8 cellular contexts compared by ENCODE assay signal in genomic region chr17:27756467-27757371, GRCh38. TPM values are rescaled to one million over a fixed set of nuclear protein-coding genes. Genes with fewer than 3 reads are reported as not detected.
DNase-seq lines count a peak whose midpoint lies in the region; ATAC-seq and TF ChIP-seq lines count a peak whose summit lies in the region.

No MANE protein-coding gene starts in this region.

- no peaks in the 10 kb centered on the region for H3K9me3 ChIP-seq in DOHH2 (ENCODE audit: control insufficient read depth, insufficient read depth, low read length)

- no peaks in the 10 kb centered on the region for H3K36me3 Mint-ChIP-seq in WTC11
- no peaks in the 10 kb centered on the region for H3K36me3 Mint-ChIP-seq in mesothelial cell of epicardium

- TF ChIP-seq CTCF in DOHH2 (IDR thresholded peaks at IDR 0.05; ENCODE audit: low read depth, low read length, poor library complexity, severe bottlenecking) (peak; percentile 94), KMS-11 (conservative IDR thresholded peaks at IDR 0.05; ENCODE audit: low read depth, low read length) (peak; percentile 93), WTC11 (IDR thresholded peaks at IDR 0.05) (peak; percentile 98), coronary artery (IDR thresholded peaks at IDR 0.05) (peak; percentile 77), mesothelial cell of epicardium (IDR thresholded peaks at IDR 0.05; ENCODE audit: unreplicated experiment) (peak; percentile 96)

- no peak overlapping the region for H3K4me3 Mint-ChIP-seq in WTC11
- H3K4me3 Mint-ChIP-seq in mesothelial cell of epicardium: no peak overlapping the region

- H3K9me3 Mint-ChIP-seq in WTC11 (no peaks in the 10 kb centered on the region), mesothelial cell of epicardium (no peaks in the 10 kb centered on the region)

- H2AFZ ChIP-seq in KMS-11 (ENCODE audit: low read depth): no peak overlapping the region

- POLR2A ChIA-PET in WTC11 (lab: Charles Lee): interaction anchor here (1.2 kb wide), 1 partner anchor 9 kb away, joined by 3 read pairs; no protein-coding TSS in a partner anchor

- CTCF ChIA-PET in WTC11 (lab: Charles Lee): interaction anchor here (0.7 to 4.9 kb wide), 37 partner anchors 9 to 764 kb away, joined by 3 to 80 read pairs (median 4); partner anchors contain the start of gene KSR1

- H3K9ac ChIP-seq in KMS-11: no peak overlapping the region

- H3K4me2 ChIP-seq in DOHH2 (ENCODE audit: low read length) (no peak overlapping the region), KMS-11 (no peak overlapping the region)

- H3F3A ChIP-seq in DOHH2 (ENCODE audit: control insufficient read depth, insufficient read depth): no peaks in the 10 kb centered on the region

- no peaks in the 10 kb centered on the region for H3K27me3 Mint-ChIP-seq in WTC11 (ENCODE audit: low read depth)
- peaks cover 7% of the 10 kb centered on the region for H3K27me3 Mint-ChIP-seq in mesothelial cell of epicardium (ENCODE audit: low read depth)

- no peak overlapping the region for H3K27ac ChIP-seq in DOHH2 (ENCODE audit: low read depth, low read length)
- no peak overlapping the region for H3K27ac ChIP-seq in KMS-11
- H3K27ac ChIP-seq in coronary artery: no peak overlapping the region

- H3K4me3 ChIP-seq in DOHH2 (ENCODE audit: low read length) (no peak overlapping the region), KMS-11 (IDR thresholded peaks at IDR 0.05; ENCODE audit: insufficient read depth, low read depth, low read length) (no peak overlapping the region), coronary artery (no peak overlapping the region)

- H3K27ac Mint-ChIP-seq in WTC11 (no peak overlapping the region), mesothelial cell of epicardium (no peak overlapping the region)

- H3K4me1 Mint-ChIP-seq in WTC11: peaks cover 1% of the 10 kb centered on the region; the same call in 1 of the 2 replicates
- H3K4me1 Mint-ChIP-seq in mesothelial cell of epicardium: no peaks in the 10 kb centered on the region

- H3K79me2 ChIP-seq in DOHH2 (ENCODE audit: control insufficient read depth, low read length) (no peaks in the 10 kb centered on the region), KMS-11 (ENCODE audit: insufficient read depth, low read depth) (no peaks in the 10 kb centered on the region)

- H3K36me3 ChIP-seq in DOHH2 (ENCODE audit: control insufficient read depth, low read length) (no peaks in the 10 kb centered on the region), KMS-11 (ENCODE audit: insufficient read depth) (no peaks in the 10 kb centered on the region)

- peak; percentile 35 for ATAC-seq in WTC11
- ATAC-seq in HG03439 (IDR thresholded peaks at IDR 0.05; ENCODE audit: unreplicated experiment): no peak
- ATAC-seq in HG02884 (IDR thresholded peaks at IDR 0.05; ENCODE audit: unreplicated experiment): no peak

- H3K27me3 ChIP-seq in DOHH2 (ENCODE audit: control insufficient read depth, low read length) (no peaks in the 10 kb centered on the region), KMS-11 (ENCODE audit: insufficient read depth, low read depth) (no peaks in the 10 kb centered on the region; the same call in 1 of the 2 replicates)

- DNase-seq in WTC11 (ENCODE audit: low spot score) (peak; percentile 80), coronary artery (ENCODE audit: low spot score) (no peak), mesothelial cell of epicardium (ENCODE audit: low spot score in 2 of 2, unreplicated experiment in 2 of 2) (peak in 1 of 2 experiments; percentile 68)
- peak in 4 of 6 experiments; percentile 21 to 47 (median 24) for DNase-seq in stimulated activated naive CD4-positive, alpha-beta T cell (lab: John Stamatoyannopoulos, UW)

- no peaks in the 10 kb centered on the region for H3K9me2 ChIP-seq in DOHH2 (replicated peaks; ENCODE audit: control insufficient read depth, low read length)

- H3K4me1 ChIP-seq in DOHH2 (ENCODE audit: control insufficient read depth, low read length): no peaks in the 10 kb centered on the region
- no peaks in the 10 kb centered on the region for H3K4me1 ChIP-seq in KMS-11 (ENCODE audit: low read depth, poor library complexity, severe bottlenecking)

- H4K20me1 ChIP-seq in DOHH2 (ENCODE audit: control insufficient read depth, insufficient read depth, low read depth, low read length) (no peaks in the 10 kb centered on the region), KMS-11 (ENCODE audit: insufficient read depth) (no peaks in the 10 kb centered on the region)

TF ChIP-seq in WTC11, 78 proteins besides CTCF, POLR2A, EP300 and RAD21 (continues in another document):
- TF ChIP-seq ZNF263 (CRISPR knock-in tag; IDR thresholded peaks at IDR 0.05; ENCODE audit: low read depth) (no peak), ZNF416 (CRISPR knock-in tag; IDR thresholded peaks at IDR 0.05) (no peak), FOXK1 (CRISPR knock-in tag; IDR thresholded peaks at IDR 0.05) (no peak), ELF4 (CRISPR knock-in tag; IDR thresholded peaks at IDR 0.05; ENCODE audit: low read depth) (no peak), NFE2L1 (CRISPR knock-in tag; IDR thresholded peaks at IDR 0.05) (no peak), E2F5 (CRISPR knock-in tag; IDR thresholded peaks at IDR 0.05) (no peak), ATF1 (CRISPR knock-in tag; IDR thresholded peaks at IDR 0.05) (no peak), SMAD3 (CRISPR knock-in tag; IDR thresholded peaks at IDR 0.05; ENCODE audit: borderline replicate concordance) (no peak), PREB (CRISPR knock-in tag; IDR thresholded peaks at IDR 0.05; ENCODE audit: borderline replicate concordance) (no peak), PRRX2 (CRISPR knock-in tag; IDR thresholded peaks at IDR 0.05) (no peak), IRF2 (CRISPR knock-in tag; IDR thresholded peaks at IDR 0.05; ENCODE audit: borderline replicate concordance, low read depth) (no peak), NR2C2 (CRISPR knock-in tag; IDR thresholded peaks at IDR 0.05) (no peak), MYBL2 (CRISPR knock-in tag; IDR thresholded peaks at IDR 0.05) (no peak), ATF6 (CRISPR knock-in tag; IDR thresholded peaks at IDR 0.05) (no peak), ZNF512 (CRISPR knock-in tag; IDR thresholded peaks at IDR 0.05; ENCODE audit: borderline replicate concordance) (no peak), RELA (CRISPR knock-in tag; IDR thresholded peaks at IDR 0.05; ENCODE audit: borderline replicate concordance) (no peak)

RNA-seq across cellular contexts. Expression of gene NOS2, which starts 43.6 kb away (rescaled TPM):
- total RNA-seq in WTC11 (2021): 0.98 to 1.4 TPM (median 1.4 TPM) in 3 replicates
- total RNA-seq in mesothelial cell of epicardium: 0.18 to 0.24 TPM (median 0.20 TPM) in 3 replicates
